ENCODE assay signal across 11 cellular contexts in genomic region chr12:52230364-52231281, GRCh38. TPM values are rescaled to one million over a fixed set of nuclear protein-coding genes. Genes with fewer than 3 reads are reported as not detected.
A peak's percentile ranks its signal among the peaks of the same experiment; 100 is the strongest.
DNase-seq lines count a peak whose midpoint lies in the region; ATAC-seq, FAIRE-seq and TF ChIP-seq lines count a peak whose summit lies in the region.
"Had no signal": no experiment of that assay in that cellular context is flagged by ENCODE, and none has a peak within 500 bp of the region (broad histone marks: within the 10 kb centered on the region; RNA-seq: fewer than 3 reads in every experiment).

No MANE protein-coding gene starts in this region.

- H3K27ac Mint-ChIP-seq in activated CD8-positive, alpha-beta T cell treated with anti-CD3 and anti-CD28 coated beads for 36 hours: no peak overlapping the region
- no peak overlapping the region for H3K27ac Mint-ChIP-seq in endodermal cell
- H3K27ac Mint-ChIP-seq: WTC11 had no signal

- DNase-seq in DMS79 treated with DMSO at 0.1 percent for 48 hours (lab: John Stamatoyannopoulos, UW) (peak; percentile 14), RCC 7860 (ENCODE audit: low spot score) (peak; percentile 68), fibroblast of peridontal ligament (ENCODE audit: extremely low read depth) (peak; percentile 67), posterior vena cava (ENCODE audit: low spot score) (peak; percentile 60), NCI-H82 (lab: John Stamatoyannopoulos, UW) (no peak), endodermal cell (no peak), head of caudate nucleus (no peak)
- DNase-seq in activated CD8-positive, alpha-beta T cell treated with anti-CD3 and anti-CD28 coated beads for 36 hours: no peak
- DNase-seq: NCI-H526 treated with DMSO at 0.1 percent for 48 hours, transverse colon had no signal

- H3K9me3 Mint-ChIP-seq in activated CD8-positive, alpha-beta T cell treated with anti-CD3 and anti-CD28 coated beads for 36 hours: no peaks in the 10 kb centered on the region
- no peaks in the 10 kb centered on the region for H3K9me3 Mint-ChIP-seq in endodermal cell
- H3K9me3 Mint-ChIP-seq: WTC11 had no signal

- no peak overlapping the region for H3K4me3 ChIP-seq in endodermal cell (ENCODE audit: low read length)
- H3K4me3 ChIP-seq: transverse colon had no signal

- peaks cover 57% of the 10 kb centered on the region for H3K27me3 Mint-ChIP-seq in activated CD8-positive, alpha-beta T cell treated with anti-CD3 and anti-CD28 coated beads for 36 hours
- H3K27me3 Mint-ChIP-seq in endodermal cell (ENCODE audit: insufficient read depth): peaks cover 86% of the 10 kb centered on the region

- H3K36me3 ChIP-seq in endodermal cell (ENCODE audit: control insufficient read depth, insufficient read depth, low read length): no peaks in the 10 kb centered on the region
- H3K36me3 ChIP-seq: transverse colon had no signal

- ATAC-seq in activated CD8-positive, alpha-beta T cell treated with anti-CD3 and anti-CD28 coated beads for 36 hours: no peak
- ATAC-seq: WTC11 had no signal

- WGBS in endodermal cell (ENCODE audit: insufficient coverage in 1 of 2, insufficient read length in 1 of 2), 2 experiments: 80 to 83% methylated on average over 5 to 7 of the region's 8 CpGs

- no peaks in the 10 kb centered on the region for H3K4me1 ChIP-seq in endodermal cell (ENCODE audit: control insufficient read depth, insufficient read depth, low read length)

- CTCF ChIA-PET in activated CD8-positive, alpha-beta T cell treated with anti-CD3 and anti-CD28 coated beads for 36 hours (lab: Charles Lee): no interaction called here

- H3K9me3 ChIP-seq in endodermal cell (ENCODE audit: control insufficient read depth, low read length): no peaks in the 10 kb centered on the region
- H3K9me3 ChIP-seq: transverse colon had no signal

- POLR2A ChIA-PET in activated CD8-positive, alpha-beta T cell treated with anti-CD3 and anti-CD28 coated beads for 36 hours (lab: Charles Lee): no interaction called here

- no peak overlapping the region for H3K4me3 Mint-ChIP-seq in activated CD8-positive, alpha-beta T cell treated with anti-CD3 and anti-CD28 coated beads for 36 hours
- H3K4me3 Mint-ChIP-seq in endodermal cell: no peak overlapping the region
- H3K4me3 Mint-ChIP-seq: WTC11 had no signal

- H3K27ac ChIP-seq in endodermal cell (ENCODE audit: low read depth, low read length): no peak overlapping the region
- H3K27ac ChIP-seq: transverse colon had no signal

- H3K36me3 Mint-ChIP-seq in activated CD8-positive, alpha-beta T cell treated with anti-CD3 and anti-CD28 coated beads for 36 hours (ENCODE audit: low read depth): no peaks in the 10 kb centered on the region
- no peaks in the 10 kb centered on the region for H3K36me3 Mint-ChIP-seq in endodermal cell (ENCODE audit: low read depth)
- H3K36me3 Mint-ChIP-seq: WTC11 had no signal

- no peak overlapping the region for H3K9ac ChIP-seq in endodermal cell (ENCODE audit: extremely low read depth, low read length, poor library complexity, severe bottlenecking)

- peak; percentile 58 for FAIRE-seq in RCC 7860 (lab: Jason Lieb, UNC)

- H3K27me3 ChIP-seq in endodermal cell (ENCODE audit: control insufficient read depth, insufficient read depth, low read length, poor library complexity, severe bottlenecking): peaks cover 87% of the 10 kb centered on the region

- no peaks in the 10 kb centered on the region for H3K4me1 Mint-ChIP-seq in activated CD8-positive, alpha-beta T cell treated with anti-CD3 and anti-CD28 coated beads for 36 hours (ENCODE audit: low read depth)
- no peaks in the 10 kb centered on the region for H3K4me1 Mint-ChIP-seq in endodermal cell

- TF ChIP-seq CTCF in activated CD8-positive, alpha-beta T cell treated with anti-CD3 and anti-CD28 coated beads for 36 hours (IDR thresholded peaks at IDR 0.05): no peak
- TF ChIP-seq CTCF in endodermal cell (conservative IDR thresholded peaks at IDR 0.05): no peak

- intact Hi-C loops in posterior vena cava (cut with DNase I) (no loop called here), head of caudate nucleus (cut with DNase I) (no loop called here)
- intact Hi-C loops in activated CD8-positive, alpha-beta T cell treated with anti-CD3 and anti-CD28 coated beads for 36 hours (cut with micrococcal nuclease): no loop called here

RNA-seq across cellular contexts. Expression of gene KRT7, which starts 2.4 kb away (rescaled TPM):
- total RNA-seq in posterior vena cava (1 to 10 TPM; 4.1 to 6.8 TPM), endodermal cell (1 to 10 TPM in 1 of 2 donors, not detected in 1; 1.5 TPM)
- total RNA-seq in activated CD8-positive, alpha-beta T cell treated with anti-CD3 and anti-CD28 coated beads for 36 hours: 1 to 10 TPM; 2.1 to 3.1 TPM
- polyA plus RNA-seq in endodermal cell (2013, experiment 1 of 2): 1.6 TPM
- polyA plus RNA-seq in endodermal cell (2013, experiment 2 of 2): 0.37 TPM

RNA-seq across cellular contexts. Expression of gene KRT80, which starts 38.8 kb away (rescaled TPM):
- total RNA-seq in posterior vena cava: under 1 TPM; 0.19 to 0.48 TPM
- total RNA-seq in activated CD8-positive, alpha-beta T cell treated with anti-CD3 and anti-CD28 coated beads for 36 hours: not detected
- under 1 TPM; 0.07 to 0.09 TPM for total RNA-seq in endodermal cell
- 0.11 TPM for polyA plus RNA-seq in endodermal cell (2013, experiment 1 of 2)
- polyA plus RNA-seq in endodermal cell (2013, experiment 2 of 2): 0.08 TPM

RNA-seq across cellular contexts. Expression of gene KRT86, which starts 43.8 kb away (rescaled TPM):
- total RNA-seq in posterior vena cava (not detected), endodermal cell (not detected)
- not detected for total RNA-seq in activated CD8-positive, alpha-beta T cell treated with anti-CD3 and anti-CD28 coated beads for 36 hours
- polyA plus RNA-seq in endodermal cell (2013, experiment 1 of 2): not detected
- polyA plus RNA-seq in endodermal cell (2013, experiment 2 of 2): not detected

Comparison
In these comparisons a context has a peak if more than half of its experiments do, and no peak if none do; other contexts are left out.
1. DNase-seq: peak in DMS79 treated with DMSO at 0.1 percent for 48 hours (single experiment), RCC 7860 (single experiment), fibroblast of peridontal ligament (single experiment) and posterior vena cava (single experiment); none in NCI-H82 (single experiment), activated CD8-positive, alpha-beta T cell treated with anti-CD3 and anti-CD28 coated beads for 36 hours (single experiment), endodermal cell (single experiment) and head of caudate nucleus (0 of 42).